ENCODE assay signal across 8 cellular contexts in the genomic region with DNA sequence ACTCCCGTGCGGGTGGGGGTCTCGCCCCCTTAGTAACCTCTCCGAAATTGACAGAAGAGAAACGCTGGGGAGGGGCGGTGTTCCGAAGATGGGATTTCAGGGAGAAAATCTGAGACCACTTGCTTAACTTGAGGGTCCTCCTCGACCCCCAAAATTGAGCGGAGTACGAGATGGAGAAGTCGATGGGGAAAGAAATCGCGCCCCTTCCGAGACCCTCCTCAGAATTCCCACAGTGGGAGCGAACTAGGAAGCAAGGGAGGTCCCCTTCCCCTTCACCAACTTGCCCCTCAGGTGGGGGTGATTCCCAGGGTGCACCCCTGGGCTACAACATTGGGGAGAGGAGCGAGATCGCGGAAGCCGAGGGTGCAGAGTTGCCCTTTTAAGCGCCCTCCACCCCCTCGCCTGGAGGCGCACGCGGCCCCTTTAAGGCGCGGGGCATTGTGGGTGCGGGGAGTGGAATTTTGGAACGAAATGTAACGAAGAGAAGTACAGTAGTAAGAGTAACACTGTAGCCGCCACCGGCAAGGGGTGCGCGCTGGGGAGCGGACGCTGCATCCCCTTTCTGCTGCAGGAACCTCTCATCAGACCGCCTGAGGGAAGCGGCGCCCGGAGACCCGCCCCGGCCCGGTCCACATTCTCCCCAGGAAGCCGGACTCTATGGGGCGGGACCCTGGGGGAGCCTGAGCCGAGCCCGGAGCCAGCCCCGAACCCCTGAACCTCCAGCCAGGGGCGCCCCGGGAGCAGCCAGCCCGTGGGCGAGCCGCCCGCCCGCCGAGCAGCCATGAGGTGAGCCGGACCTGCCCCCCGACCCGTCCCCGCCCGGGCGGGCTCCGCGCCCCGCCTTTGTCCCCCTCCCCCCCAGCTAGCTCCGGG. TPM values are rescaled to one million over a fixed set of nuclear protein-coding genes. Genes with fewer than 3 reads are reported as not detected.
DNase-seq lines count a peak whose midpoint lies in the region; FAIRE-seq lines count a peak whose summit lies in the region.

A gene (plus strand): TSS at position 489 of the 873 bp plus-strand sequence. CDS start 293 bp downstream, at position 782.

- 1 to 2% methylated on average over 37 to 45 of the region's 65 CpGs for WGBS in GM23248 (ENCODE audit: low coverage in 1 of 2, low lambda C conversion rate in 2 of 2, missing lambda C conversion rate in 2 of 2), 2 experiments

- no peaks in the 10 kb centered on the region for H4K20me1 ChIP-seq in GM23248 (ENCODE audit: insufficient read depth)

- H3K27me3 ChIP-seq in GM23248 (replicated peaks; ENCODE audit: insufficient read depth) = no peaks in the 10 kb centered on the region
- H3K27me3 ChIP-seq in SJSA1 (replicated peaks) = no peaks in the 10 kb centered on the region

- no peaks in the 10 kb centered on the region for H3K9me2 ChIP-seq in GM23248 (ENCODE audit: insufficient read depth)

- H3K79me2 ChIP-seq in GM23248 (ENCODE audit: insufficient read depth) = peaks cover 49% of the 10 kb centered on the region

- DNase-seq in EL (peak; percentile 90), GM23248 (peak; percentile 93), Kasumi-1 (lab: John Stamatoyannopoulos, UW) (peak; percentile 89), SJSA1 (ENCODE audit: low read depth in 1 of 2, low spot score in 2 of 2) (peak; percentile 85 to 88), frontal cortex (ENCODE audit: low spot score in 2 of 2) (peak; percentile 80 to 89), nucleus accumbens (lab: John Stamatoyannopoulos, UW) (peak in 54 of 56 donors; percentile 28 to 91 (median 69)), substantia nigra (lab: John Stamatoyannopoulos, UW) (peak in 46 of 49 donors; percentile 28 to 89 (median 68))
- DNase-seq in activated gamma-delta T cell treated with anti-CD3 and anti-CD28 coated beads, Interleukin-2, amount 50 U/mL, for 16 hours (ENCODE audit: low read depth) = peak; percentile 87

- peak within 1 kb of the TSS; percentile 86 for H3K9ac ChIP-seq in GM23248

- no peaks in the 10 kb centered on the region for H3K9me3 ChIP-seq in GM23248 (ENCODE audit: low read depth)
- no peaks in the 10 kb centered on the region for H3K9me3 ChIP-seq in SJSA1 (replicated peaks)

- peaks cover 16% of the 10 kb centered on the region for H3F3A ChIP-seq in GM23248 (ENCODE audit: insufficient read depth)

- FAIRE-seq in frontal cortex (lab: Jason Lieb, UNC) = no peak

- H3K4me1 ChIP-seq in GM23248 (ENCODE audit: insufficient read depth) = peaks cover 15% of the 10 kb centered on the region
- peaks cover 21% of the 10 kb centered on the region for H3K4me1 ChIP-seq in SJSA1 (replicated peaks)

- H3K4me3 ChIP-seq in GM23248 (peak within 1 kb of the TSS; percentile 99), SJSA1 (peak within 1 kb of the TSS; percentile 85)

- H2AFZ ChIP-seq in GM23248 = peak within 1 kb of the TSS; percentile 88

- H3K27ac ChIP-seq in GM23248 (peak within 1 kb of the TSS; percentile 72), SJSA1 (peak within 1 kb of the TSS; percentile 71), substantia nigra (ENCODE audit: low read depth, low read length, poor library complexity, severe bottlenecking) (peak within 1 kb of the TSS; percentile 77)

- in situ Hi-C loops in GM23248 (cut with MboI) = no loop called here

- H3K4me2 ChIP-seq in GM23248 (ENCODE audit: unreplicated experiment) = peak within 1 kb of the TSS; percentile 97

- H3K36me3 ChIP-seq in GM23248 (ENCODE audit: low read depth) = no peaks in the 10 kb centered on the region
- H3K36me3 ChIP-seq in SJSA1 = peaks cover 17% of the 10 kb centered on the region

RNA-seq across cellular contexts. Expression of the gene that starts here (rescaled TPM):
- total RNA-seq in GM23248 (2014; rRNA removed; shearing (Covaris generic)) = 108 and 135 TPM in 2 replicates
- polyA plus RNA-seq in GM23248 (2016; fragmentation: Nextera tagmentation; extraction: Ambion mirVana) = 31.9 and 32.6 TPM in 2 replicates
- total RNA-seq in SJSA1 (2014; rRNA removed; shearing (Covaris generic)) = 115 TPM in 2 replicates
- 9.0 TPM for total RNA-seq in frontal cortex

Comparison
In these comparisons a context has a peak if more than half of its experiments do, and no peak if none do; other contexts are left out.
1. Peak in every context shown above with its lines: DNase-seq, H3K4me3 ChIP-seq and H3K27ac ChIP-seq.
2. RNA of the gene that starts here (total RNA-seq): 108 to 135 TPM in GM23248 and 115 TPM in SJSA1; 9.0 TPM in frontal cortex (single experiment); every median in the first group is over 10 times any median in the second.